Comparison of ENCODE assay signal across 1 cellular context in genomic region chr1:40793617-40794016, GRCh38.
TF ChIP-seq lines count a peak whose summit lies in the region.

No MANE protein-coding gene starts in this region.

TF ChIP-seq in H1, 55 proteins besides CTCF, POLR2A, EP300 and RAD21:
- TF ChIP-seq CTBP2 (IDR thresholded peaks at IDR 0.05; ENCODE audit: borderline replicate concordance, insufficient read depth, insufficient read length, low read length) (no peak), SIRT6 (IDR thresholded peaks at IDR 0.05; ENCODE audit: low read length) (no peak), RXRA (IDR thresholded peaks at IDR 0.05; ENCODE audit: insufficient read depth, low read depth, low read length) (no peak), GABPA (IDR thresholded peaks at IDR 0.05; ENCODE audit: borderline replicate concordance, insufficient read depth, low read length) (no peak), JUND (IDR thresholded peaks at IDR 0.05; ENCODE audit: low read length) (no peak), SIN3A (conservative IDR thresholded peaks at IDR 0.05 in 1 of 2, IDR thresholded peaks at IDR 0.05 in 1 of 2; ENCODE audit: low read depth in 1 of 2, low read length in 2 of 2) (no peak), CEBPB (IDR thresholded peaks at IDR 0.05; ENCODE audit: low read depth, low read length) (no peak), RFX5 (IDR thresholded peaks at IDR 0.05; ENCODE audit: borderline replicate concordance, low read depth, low read length) (no peak), FOSL1 (IDR thresholded peaks at IDR 0.05; ENCODE audit: insufficient read depth, low read depth, low read length) (no peak), KDM4A (IDR thresholded peaks at IDR 0.05; ENCODE audit: low read depth, low read length, severe bottlenecking) (no peak)
